ENCODE assay signal across 16 cellular contexts in genomic region chr3:189167027-189167766, GRCh38. TPM values are rescaled to one million over a fixed set of nuclear protein-coding genes. Genes with fewer than 3 reads are reported as not detected.
DNase-seq lines count a peak whose midpoint lies in the region; ATAC-seq, FAIRE-seq and TF ChIP-seq lines count a peak whose summit lies in the region.
"Had no signal": no experiment of that assay in that cellular context is flagged by ENCODE, and none has a peak within 500 bp of the region (broad histone marks: within the 10 kb centered on the region; RNA-seq: fewer than 3 reads in every experiment).

No MANE protein-coding gene starts in this region.

- H3K4me1 ChIP-seq in mammary epithelial cell (ENCODE audit: insufficient read depth, low read length) (peaks cover 7% of the 10 kb centered on the region), mucosa of descending colon (ENCODE audit: low read depth) (peaks cover 17% of the 10 kb centered on the region), kidney (ENCODE audit: control insufficient read depth in 1 of 2, insufficient read depth in 1 of 2, low read depth in 1 of 2, low read length in 2 of 2) (no peaks in the 10 kb centered on the region)

- H3K9ac ChIP-seq in mammary epithelial cell (ENCODE audit: insufficient read depth, low read length) (no peak overlapping the region), kidney (ENCODE audit: low read length in 2 of 2) (no peak overlapping the region)
- H3K9ac ChIP-seq: SK-N-SH had no signal

- intact Hi-C loops in mammary epithelial cell (cut with micrococcal nuclease) = no loop called here
- intact Hi-C loops in mucosa of descending colon (cut with DNase I, micrococcal nuclease) = no loop called here
- intact Hi-C loops in kidney (cut with DNase I) = no loop called here
- intact Hi-C loops in cardiac septum (cut with DNase I) = no loop called here

- H3K36me3 ChIP-seq in mammary epithelial cell (ENCODE audit: insufficient read depth, low read length) (no peaks in the 10 kb centered on the region), mucosa of descending colon (ENCODE audit: low read depth) (no peaks in the 10 kb centered on the region), kidney (ENCODE audit: control insufficient read depth in 1 of 2, insufficient read depth in 2 of 2, low read length in 2 of 2) (no peaks in the 10 kb centered on the region)
- H3K36me3 ChIP-seq: brain microvascular endothelial cell had no signal

- ATAC-seq in mucosa of descending colon (peak; percentile 98), GM21529 (IDR thresholded peaks at IDR 0.05; ENCODE audit: unreplicated experiment) (no peak)

- peak; percentile 13 for DNase-seq in Caki2 (ENCODE audit: low read depth)
- DNase-seq in H54 (ENCODE audit: insufficient read length, low spot score) = peak; percentile 30
- peak; percentile 71 for DNase-seq in mammary epithelial cell
- peak; percentile 64 to 89 (median 74) for DNase-seq in mucosa of descending colon
- DNase-seq in kidney = no peak
- DNase-seq in cardiac septum (ENCODE audit: low spot score) = no peak
- no peak for DNase-seq in NCI-H774 (lab: John Stamatoyannopoulos, UW)
- DNase-seq: activated naive CD4-positive, alpha-beta T cell; brain microvascular endothelial cell; GOT3; Kasumi-1; NCI-H1930; SK-N-SH had no signal

- no peaks in the 10 kb centered on the region for H3K27me3 ChIP-seq in mammary epithelial cell (ENCODE audit: insufficient read depth, low read length)
- H3K27me3 ChIP-seq: brain microvascular endothelial cell had no signal

- H3K4me3 ChIP-seq in mammary epithelial cell (replicated peaks in 1 of 3; ENCODE audit: insufficient read depth in 1 of 3, low read depth in 2 of 3, low read length in 3 of 3) (no peak overlapping the region), mucosa of descending colon (no peak overlapping the region), kidney (ENCODE audit: low read length in 2 of 2) (no peak overlapping the region)

- 77% methylated on average over 4 of the region's 5 CpGs for WGBS in mammary epithelial cell (ENCODE audit: low coverage, missing lambda C conversion rate)

- no peak overlapping the region for H3K27ac ChIP-seq in mammary epithelial cell (ENCODE audit: insufficient read depth, low read depth, low read length)
- H3K27ac ChIP-seq in kidney (ENCODE audit: low read depth in 2 of 2, low read length in 2 of 2) = no peak overlapping the region
- H3K27ac ChIP-seq: brain microvascular endothelial cell had no signal

- peak overlapping the region; percentile 16 for H2AFZ ChIP-seq in mammary epithelial cell (ENCODE audit: low read depth, low read length)

- in situ Hi-C loops in Caki2 (cut with HindIII; ENCODE audit: low pct_unique_long_range_greater_than_20kb, low sequenced_read_pairs) = no loop called here
- in situ Hi-C loops in mammary epithelial cell (cut with MboI; ENCODE audit: low sequenced_read_pairs in 2 of 2) = no loop called here

- no peaks in the 10 kb centered on the region for H3K79me2 ChIP-seq in mammary epithelial cell (ENCODE audit: insufficient read depth, low read length)

- TF ChIP-seq CTCF in mammary epithelial cell (conservative IDR thresholded peaks at IDR 0.05 in 1 of 2, IDR thresholded peaks at IDR 0.05 in 1 of 2; ENCODE audit: extremely low read depth in 1 of 2, insufficient read depth in 1 of 2, low read depth in 1 of 2, low read length in 2 of 2) (no peak), mucosa of descending colon (IDR thresholded peaks at IDR 0.05) (no peak), kidney (IDR thresholded peaks at IDR 0.05; ENCODE audit: borderline replicate concordance, extremely low read depth, insufficient read depth) (no peak)

- no peak overlapping the region for H3K4me2 ChIP-seq in mammary epithelial cell (ENCODE audit: insufficient read depth, low read depth, low read length)
- H3K4me2 ChIP-seq: SK-N-SH had no signal

- no peaks in the 10 kb centered on the region for H4K20me1 ChIP-seq in mammary epithelial cell (ENCODE audit: insufficient read depth, low read length)

- BruUV-seq in mammary epithelial cell (replicated peaks; lab: Mats Ljungman, UMichigan) = no TSS peak

- no peak for TF ChIP-seq POLR2A in H54 (IDR thresholded peaks at IDR 0.05; ENCODE audit: low read depth, low read length)

- CTCF ChIA-PET in mammary epithelial cell (lab: Charles Lee; ENCODE audit: low non-redundant PET) = no interaction called here

- H3K9me3 ChIP-seq in mammary epithelial cell (replicated peaks; ENCODE audit: insufficient read depth, low read length) = no peaks in the 10 kb centered on the region
- H3K9me3 ChIP-seq in mucosa of descending colon = no peaks in the 10 kb centered on the region
- no peaks in the 10 kb centered on the region for H3K9me3 ChIP-seq in kidney (ENCODE audit: control insufficient read depth in 1 of 2, low read length in 2 of 2)
- H3K9me3 ChIP-seq: SK-N-SH had no signal

- dilution Hi-C loops in mammary epithelial cell (cut with HindIII; ENCODE audit: low sequenced_read_pairs) = no loop called here

- FAIRE-seq in H54 (lab: Jason Lieb, UNC) (peak; percentile 72), kidney (lab: Jason Lieb, UNC) (no peak)
- FAIRE-seq: frontal cortex, GM18507 had no signal

RNA-seq across cellular contexts. Expression of gene TPRG1, which starts 4.6 kb away (rescaled TPM):
- 0.20 and 0.81 TPM in 2 replicates for total RNA-seq in Caki2 (2014; rRNA removed; shearing (Covaris generic); ENCODE audit: low replicate concordance)
- 1 to 10 TPM in 1 of 2 donors, under 1 TPM in 1; 0.73 to 3.0 TPM for total RNA-seq in mammary epithelial cell
- polyA plus RNA-seq in mammary epithelial cell = 1.00 TPM
- not detected for polyA minus RNA-seq in mammary epithelial cell
- 1 to 10 TPM; 1.4 to 3.2 (median 2.2) TPM for total RNA-seq in mucosa of descending colon
- total RNA-seq in kidney = 2.7 TPM
- polyA plus RNA-seq in kidney (ENCODE audit: insufficient read depth, low read depth, low replicate concordance) = 0.37 TPM
- 2.2 TPM for total RNA-seq in cardiac septum

Comparison
In these comparisons a context has a peak if more than half of its experiments do, and no peak if none do; other contexts are left out.
1. DNase-seq: peak in Caki2 (single experiment), H54 (single experiment), mammary epithelial cell (single experiment) and mucosa of descending colon (3 of 3); none in kidney (single experiment), cardiac septum (single experiment) and NCI-H774 (single experiment).